1 cellular context compared by ENCODE assay signal in the genomic region with DNA sequence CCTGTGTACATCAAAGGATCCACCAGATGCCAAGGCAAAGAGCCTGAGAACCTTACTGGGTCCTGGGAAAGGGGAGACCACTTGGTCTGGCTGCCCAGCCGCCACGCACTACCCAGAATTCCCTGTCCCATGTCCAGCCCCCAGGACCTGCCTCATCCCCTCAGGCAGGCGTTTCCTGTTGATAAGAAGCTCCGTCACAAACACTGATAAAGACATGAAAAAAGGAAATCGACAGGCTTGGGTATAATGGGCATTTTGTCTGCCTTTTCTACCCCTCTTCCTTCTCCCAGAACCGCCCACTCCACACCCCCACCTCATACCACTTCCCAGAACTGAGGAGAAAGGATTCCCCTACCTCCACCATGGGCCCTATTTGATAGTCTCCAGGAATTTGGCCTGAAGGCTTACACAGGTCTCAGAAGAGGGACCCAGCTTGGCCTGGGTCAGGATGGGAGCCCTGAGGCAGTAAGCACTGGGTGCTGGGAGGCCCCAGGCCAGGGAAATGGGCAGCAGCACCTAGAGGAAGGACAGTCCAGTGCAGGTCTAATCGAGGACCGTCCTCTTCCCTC.
TF ChIP-seq lines count a peak whose summit lies in the region.

No MANE protein-coding gene starts in this region.

TF ChIP-seq in HepG2, 621 proteins besides CTCF, POLR2A, EP300 and RAD21 (continued from another document):
- TF ChIP-seq, protein P1, sequence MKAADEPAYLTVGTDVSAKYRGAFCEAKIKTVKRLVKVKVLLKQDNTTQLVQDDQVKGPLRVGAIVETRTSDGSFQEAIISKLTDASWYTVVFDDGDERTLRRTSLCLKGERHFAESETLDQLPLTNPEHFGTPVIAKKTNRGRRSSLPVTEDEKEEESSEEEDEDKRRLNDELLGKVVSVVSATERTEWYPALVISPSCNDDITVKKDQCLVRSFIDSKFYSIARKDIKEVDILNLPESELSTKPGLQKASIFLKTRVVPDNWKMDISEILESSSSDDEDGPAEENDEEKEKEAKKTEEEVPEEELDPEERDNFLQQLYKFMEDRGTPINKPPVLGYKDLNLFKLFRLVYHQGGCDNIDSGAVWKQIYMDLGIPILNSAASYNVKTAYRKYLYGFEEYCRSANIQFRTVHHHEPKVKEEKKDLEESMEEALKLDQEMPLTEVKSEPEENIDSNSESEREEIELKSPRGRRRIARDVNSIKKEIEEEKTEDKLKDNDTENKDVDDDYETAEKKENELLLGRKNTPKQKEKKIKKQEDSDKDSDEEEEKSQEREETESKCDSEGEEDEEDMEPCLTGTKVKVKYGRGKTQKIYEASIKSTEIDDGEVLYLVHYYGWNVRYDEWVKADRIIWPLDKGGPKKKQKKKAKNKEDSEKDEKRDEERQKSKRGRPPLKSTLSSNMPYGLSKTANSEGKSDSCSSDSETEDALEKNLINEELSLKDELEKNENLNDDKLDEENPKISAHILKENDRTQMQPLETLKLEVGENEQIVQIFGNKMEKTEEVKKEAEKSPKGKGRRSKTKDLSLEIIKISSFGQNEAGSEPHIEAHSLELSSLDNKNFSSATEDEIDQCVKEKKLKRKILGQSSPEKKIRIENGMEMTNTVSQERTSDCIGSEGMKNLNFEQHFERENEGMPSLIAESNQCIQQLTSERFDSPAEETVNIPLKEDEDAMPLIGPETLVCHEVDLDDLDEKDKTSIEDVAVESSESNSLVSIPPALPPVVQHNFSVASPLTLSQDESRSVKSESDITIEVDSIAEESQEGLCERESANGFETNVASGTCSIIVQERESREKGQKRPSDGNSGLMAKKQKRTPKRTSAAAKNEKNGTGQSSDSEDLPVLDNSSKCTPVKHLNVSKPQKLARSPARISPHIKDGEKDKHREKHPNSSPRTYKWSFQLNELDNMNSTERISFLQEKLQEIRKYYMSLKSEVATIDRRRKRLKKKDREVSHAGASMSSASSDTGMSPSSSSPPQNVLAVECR (CRISPR knock-in tag; IDR thresholded peaks at IDR 0.05; ENCODE audit: borderline replicate concordance), result no peak
- TF ChIP-seq ZNF143 (CRISPR knock-in tag; IDR thresholded peaks at IDR 0.05) (no peak), ZNF724P (CRISPR knock-in tag; IDR thresholded peaks at IDR 0.05; ENCODE audit: borderline replicate concordance) (no peak)
